In the genomic region with DNA sequence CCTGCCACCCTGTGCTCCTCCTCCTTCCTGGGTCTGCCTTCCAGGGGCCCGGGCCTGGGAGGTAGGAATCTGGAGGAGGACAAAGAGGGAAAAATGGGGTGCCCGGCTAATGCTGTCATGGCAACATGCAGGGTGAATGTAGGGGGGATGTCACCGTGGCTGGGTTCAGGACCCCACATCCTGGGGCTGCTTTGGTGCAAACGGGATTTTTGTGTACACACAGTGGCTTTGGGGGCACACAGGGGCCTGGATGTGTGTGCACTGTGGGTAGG, we compare ENCODE assay signal across 20 cellular contexts. TPM values are rescaled to one million over a fixed set of nuclear protein-coding genes. Genes with fewer than 3 reads are reported as not detected.
DNase-seq lines count a peak whose midpoint lies in the region; ATAC-seq and TF ChIP-seq lines count a peak whose summit lies in the region.
"Had no signal": no experiment of that assay in that cellular context is flagged by ENCODE, and none has a peak within 500 bp of the region (broad histone marks: within the 10 kb centered on the region; RNA-seq: fewer than 3 reads in every experiment).

No MANE protein-coding gene starts in this region.

- peaks cover 28% of the 10 kb centered on the region for H3K4me1 Mint-ChIP-seq in osteocyte (ENCODE audit: unreplicated experiment)
- H3K4me1 Mint-ChIP-seq in naive thymus-derived CD8-positive, alpha-beta T cell: no peaks in the 10 kb centered on the region
- H3K4me1 Mint-ChIP-seq: activated naive CD4-positive, alpha-beta T cell treated with anti-CD3 and anti-CD28 coated beads, Interleukin-2, amount 50 U/mL, for 24 hours; B cell had no signal

- peaks cover 43% of the 10 kb centered on the region for H3K4me1 ChIP-seq in hepatocyte (ENCODE audit: insufficient read depth)
- no peaks in the 10 kb centered on the region for H3K4me1 ChIP-seq in urinary bladder (ENCODE audit: insufficient read depth)

- H3K9me3 ChIP-seq in hepatocyte (ENCODE audit: low read depth): no peaks in the 10 kb centered on the region

- H3K36me3 ChIP-seq in hepatocyte (replicated peaks; ENCODE audit: insufficient read depth, low read depth): no peaks in the 10 kb centered on the region
- no peaks in the 10 kb centered on the region for H3K36me3 ChIP-seq in urinary bladder (ENCODE audit: insufficient read depth)

- 53% methylated on average over 4 of the region's 4 CpGs for WGBS in hepatocyte (ENCODE audit: low lambda C conversion rate, missing lambda C conversion rate)
- 42% methylated on average over 4 of the region's 4 CpGs for WGBS in urinary bladder

- H4K20me1 ChIP-seq in hepatocyte (ENCODE audit: insufficient read depth, poor library complexity, severe bottlenecking): no peaks in the 10 kb centered on the region

- no peak for TF ChIP-seq CTCF in hepatocyte (IDR thresholded peaks at IDR 0.05; ENCODE audit: poor library complexity)
- TF ChIP-seq CTCF in osteocyte (IDR thresholded peaks at IDR 0.05): no peak

- H3K4me3 Mint-ChIP-seq in osteocyte (ENCODE audit: unreplicated experiment): no peak overlapping the region
- H3K4me3 Mint-ChIP-seq in naive thymus-derived CD8-positive, alpha-beta T cell: peak overlapping the region in 1 of 10 donors; percentile 51
- H3K4me3 Mint-ChIP-seq: activated CD8-positive, alpha-beta T cell treated with anti-CD3 and anti-CD28 coated beads, Interleukin-2, amount 10 ng/mL, durations not matched to agents 7 days and 5 days; activated naive CD4-positive, alpha-beta T cell treated with anti-CD3 and anti-CD28 coated beads, Interleukin-2, amount 50 U/mL, for 24 hours; B cell; HFFc6 had no signal

- no peaks in the 10 kb centered on the region for H3K79me2 ChIP-seq in hepatocyte

- POLR2A ChIA-PET in naive thymus-derived CD8-positive, alpha-beta T cell (lab: Charles Lee): no interaction called here

- no peak overlapping the region for H3K4me3 ChIP-seq in hepatocyte
- no peak overlapping the region for H3K4me3 ChIP-seq in urinary bladder (ENCODE audit: low read depth, low read length)
- H3K4me3 ChIP-seq: skin epidermis had no signal

- H3K27ac Mint-ChIP-seq in osteocyte (ENCODE audit: unreplicated experiment): peak overlapping the region; percentile 41
- H3K27ac Mint-ChIP-seq in naive thymus-derived CD8-positive, alpha-beta T cell: peak overlapping the region in 2 of 10 donors; percentile 43 to 53
- H3K27ac Mint-ChIP-seq: activated CD8-positive, alpha-beta T cell treated with anti-CD3 and anti-CD28 coated beads, Interleukin-2, amount 10 ng/mL, durations not matched to agents 7 days and 5 days; activated naive CD4-positive, alpha-beta T cell treated with anti-CD3 and anti-CD28 coated beads, Interleukin-2, amount 50 U/mL, for 24 hours; B cell; HFFc6 had no signal

- DNase-seq in caudate nucleus (lab: John Stamatoyannopoulos, UW): no peak
- DNase-seq in hepatocyte (ENCODE audit: low spot score): no peak
- no peak for DNase-seq in osteocyte (ENCODE audit: extremely low spot score, unreplicated experiment)
- no peak for DNase-seq in DMS 273 treated with DMSO at 0.1 percent for 48 hours (lab: John Stamatoyannopoulos, UW)
- DNase-seq in naive thymus-derived CD8-positive, alpha-beta T cell: no peak
- DNase-seq: activated CD8-positive, alpha-beta T cell treated with anti-CD3 and anti-CD28 coated beads, Interleukin-2, amount 10 ng/mL, durations not matched to agents 7 days and 5 days; activated T-cell treated with anti-CD3 and anti-CD28 coated beads, Interleukin-2, amount 50 U/mL, for 48 hours; DND-41; HFFc6; KG1; MV-4-11; NCI-H187; NCI-H226; stimulated activated CD4-positive, alpha-beta T cell treated with anti-CD3 and anti-CD28 coated beads, Interleukin-4, amount 100 ng/mL, for 1 hour had no signal

- H3K27ac ChIP-seq in caudate nucleus (ENCODE audit: low read depth, low read length) (peak overlapping the region; percentile 87), hepatocyte (peak overlapping the region; percentile 93), urinary bladder (ENCODE audit: low read depth) (peak overlapping the region; percentile 48)

- H3K4me2 ChIP-seq in hepatocyte: no peak overlapping the region

- no peaks in the 10 kb centered on the region for H3K36me3 Mint-ChIP-seq in osteocyte (ENCODE audit: unreplicated experiment)
- peaks cover 0 to 10% (median 3%) of the 10 kb centered on the region in 3 donors for H3K36me3 Mint-ChIP-seq in naive thymus-derived CD8-positive, alpha-beta T cell
- H3K36me3 Mint-ChIP-seq: activated naive CD4-positive, alpha-beta T cell treated with anti-CD3 and anti-CD28 coated beads, Interleukin-2, amount 50 U/mL, for 24 hours had no signal

- no peak overlapping the region for H2AFZ ChIP-seq in hepatocyte

- H3K9me2 ChIP-seq in hepatocyte (replicated peaks; ENCODE audit: insufficient read depth): no peaks in the 10 kb centered on the region

- H3K9me3 Mint-ChIP-seq in osteocyte (ENCODE audit: unreplicated experiment): no peaks in the 10 kb centered on the region
- H3K9me3 Mint-ChIP-seq in naive thymus-derived CD8-positive, alpha-beta T cell: no peaks in the 10 kb centered on the region
- H3K9me3 Mint-ChIP-seq: activated naive CD4-positive, alpha-beta T cell treated with anti-CD3 and anti-CD28 coated beads, Interleukin-2, amount 50 U/mL, for 24 hours; HFFc6 had no signal

- ATAC-seq in GM19455 (IDR thresholded peaks at IDR 0.05; ENCODE audit: unreplicated experiment): no peak
- no peak for ATAC-seq in naive thymus-derived CD8-positive, alpha-beta T cell
- ATAC-seq: activated CD8-positive, alpha-beta T cell treated with anti-CD3 and anti-CD28 coated beads, Interleukin-2, amount 10 ng/mL, durations not matched to agents 7 days and 5 days; left lobe of liver had no signal

- H3K27me3 ChIP-seq in hepatocyte: no peaks in the 10 kb centered on the region

- no peaks in the 10 kb centered on the region for H3K27me3 Mint-ChIP-seq in osteocyte (ENCODE audit: unreplicated experiment)
- H3K27me3 Mint-ChIP-seq in naive thymus-derived CD8-positive, alpha-beta T cell: no peaks in the 10 kb centered on the region
- H3K27me3 Mint-ChIP-seq: activated naive CD4-positive, alpha-beta T cell treated with anti-CD3 and anti-CD28 coated beads, Interleukin-2, amount 50 U/mL, for 24 hours; B cell had no signal

RNA-seq across cellular contexts. Expression of gene CDC42EP4, which starts 37.0 kb away (rescaled TPM):
- total RNA-seq in hepatocyte: 61.2 and 62.4 TPM in 2 replicates
- 74.5 and 82.7 TPM in 2 replicates for polyA plus RNA-seq in hepatocyte
- total RNA-seq in osteocyte: 32.0 and 32.7 TPM in 2 replicates
- total RNA-seq in urinary bladder: 24.0 TPM
- 56.2 TPM for polyA plus RNA-seq in urinary bladder
- under 1 TPM; 0.21 to 0.96 TPM for total RNA-seq in naive thymus-derived CD8-positive, alpha-beta T cell
- under 1 TPM in 1 of 3 donors, not detected in 2; 0.50 TPM for polyA plus RNA-seq in naive thymus-derived CD8-positive, alpha-beta T cell

Comparison
In these comparisons a context has a peak if more than half of its experiments do, and no peak if none do; other contexts are left out.
1. RNA of gene CDC42EP4, which starts 37.0 kb away (total RNA-seq): 61.2 to 62.4 TPM in hepatocyte, 32.0 to 32.7 TPM in osteocyte and 24.0 TPM in urinary bladder (single experiment); 0.21 to 0.96 TPM in naive thymus-derived CD8-positive, alpha-beta T cell; every median in the first group is over 10 times any median in the second.
2. Peak in every context shown above with its lines, with median percentiles within 50 percentile points of each other: H3K27ac ChIP-seq.